In the genomic region with DNA sequence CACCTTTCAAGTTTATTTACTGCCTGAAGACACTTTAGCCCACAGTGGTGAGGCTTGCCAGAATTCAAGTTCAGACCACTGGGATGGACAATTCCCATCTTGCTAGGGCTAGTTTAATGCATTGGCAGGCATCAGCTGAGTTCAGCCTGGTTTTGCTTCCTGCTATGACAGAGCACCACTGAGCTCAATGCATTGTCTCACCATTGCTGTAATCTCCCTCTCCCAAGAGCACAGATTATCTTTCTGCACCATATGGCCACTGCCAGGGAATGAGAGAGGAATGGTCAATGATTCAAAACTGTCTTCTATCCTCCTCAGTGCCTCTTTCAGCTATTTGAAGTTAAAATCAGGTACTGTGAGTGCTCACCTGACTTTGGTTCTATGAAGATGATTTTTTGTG, we compare ENCODE assay signal across 16 cellular contexts.
DNase-seq lines count a peak whose midpoint lies in the region; ATAC-seq lines count a peak whose summit lies in the region.
"Had no signal": no experiment of that assay in that cellular context is flagged by ENCODE, and none has a peak within 500 bp of the region (broad histone marks: within the 10 kb centered on the region; RNA-seq: fewer than 3 reads in every experiment).

No MANE protein-coding gene starts in this region.

- no peak overlapping the region for H3K56ac ChIP-seq in mesendoderm (ENCODE audit: low read length)

- no peak overlapping the region for H3K27ac ChIP-seq in mesendoderm (ENCODE audit: low read depth, low read length)
- H3K27ac ChIP-seq: C4-2B, GM23248 had no signal

- H2BK120ac ChIP-seq in mesendoderm (ENCODE audit: low read depth, low read length) = no peak overlapping the region

- H3K79me2 ChIP-seq in mesendoderm (ENCODE audit: control insufficient read depth, insufficient read depth, low read length) = no peaks in the 10 kb centered on the region

- peak; percentile 11 for DNase-seq in DMS 273 treated with DMSO at 0.1 percent for 48 hours (lab: John Stamatoyannopoulos, UW)
- peak; percentile 11 for DNase-seq in OCI-M1 (lab: John Stamatoyannopoulos, UW)
- DNase-seq in mesendoderm = peak; percentile 62
- DNase-seq in AG08396 (ENCODE audit: low spot score) = no peak
- DNase-seq: ACHN; AML-193; CD4-positive, alpha-beta T cell; DMS153; DMS79; GDM1; GM23248; KG1 had no signal

- no peak for ATAC-seq in GM18909 (IDR thresholded peaks at IDR 0.05; ENCODE audit: poor library complexity, unreplicated experiment)
- ATAC-seq in HG03460 (IDR thresholded peaks at IDR 0.05; ENCODE audit: unreplicated experiment) = no peak

- H3K18ac ChIP-seq in mesendoderm (ENCODE audit: low read length) = no peak overlapping the region

- no peaks in the 10 kb centered on the region for H3K27me3 ChIP-seq in mesendoderm (ENCODE audit: insufficient read depth, low read length, poor library complexity)

- H2AK5ac ChIP-seq in mesendoderm (ENCODE audit: low read length) = no peak overlapping the region

- H3K9ac ChIP-seq in mesendoderm (ENCODE audit: low read length) = no peak overlapping the region
- H3K9ac ChIP-seq: GM23248 had no signal

- H3K4me2 ChIP-seq in mesendoderm (ENCODE audit: low read length) = no peak overlapping the region

- no peak overlapping the region for H3K4ac ChIP-seq in mesendoderm (ENCODE audit: low read depth, low read length)

- H4K5ac ChIP-seq in mesendoderm (ENCODE audit: low read length) = no peak overlapping the region

- H2BK15ac ChIP-seq in mesendoderm (replicated peaks; ENCODE audit: low read depth) = no peak overlapping the region

- H3K4me1 ChIP-seq in mesendoderm (ENCODE audit: control insufficient read depth, low read depth, low read length) = no peaks in the 10 kb centered on the region
- H3K4me1 ChIP-seq: HAP-1 had no signal

- H2BK5ac ChIP-seq in mesendoderm (ENCODE audit: low read length) = no peak overlapping the region

- no peak overlapping the region for H3K23ac ChIP-seq in mesendoderm (ENCODE audit: low read length)

- no peak overlapping the region for H4K8ac ChIP-seq in mesendoderm (ENCODE audit: low read depth, low read length)

- H3K4me3 ChIP-seq in mesendoderm (ENCODE audit: low read length) = no peak overlapping the region
- H3K4me3 ChIP-seq: GM23248, HAP-1 had no signal

- H3K79me1 ChIP-seq in mesendoderm (ENCODE audit: low read length) = no peaks in the 10 kb centered on the region

- no peaks in the 10 kb centered on the region for H3K36me3 ChIP-seq in mesendoderm (ENCODE audit: control insufficient read depth, insufficient read depth, low read length)
- H3K36me3 ChIP-seq: HAP-1 had no signal
